In genomic region chr1:26923711-26924110, GRCh38 we compare ENCODE assay signal across 12 cellular contexts. TPM values are rescaled to one million over a fixed set of nuclear protein-coding genes. Genes with fewer than 3 reads are reported as not detected.
DNase-seq lines count a peak whose midpoint lies in the region; ATAC-seq and TF ChIP-seq lines count a peak whose summit lies in the region.
"Had no signal": no experiment of that assay in that cellular context is flagged by ENCODE, and none has a peak within 500 bp of the region (broad histone marks: within the 10 kb centered on the region; RNA-seq: fewer than 3 reads in every experiment).

No MANE protein-coding gene starts in this region.

- H3K36me3 ChIP-seq in MG63: peaks cover 62% of the 10 kb centered on the region

- CTCF ChIA-PET in activated CD8-positive, alpha-beta T cell treated with anti-CD3 and anti-CD28 coated beads for 36 hours (lab: Charles Lee): interaction anchor here (1.2 kb wide), 1 partner anchor 73 kb away, joined by 3 read pairs; no protein-coding TSS in a partner anchor
- CTCF ChIA-PET in activated CD8-positive, alpha-beta T cell treated with anti-CD3 and anti-CD28 coated beads, Interleukin-2, amount 10 ng/mL, durations not matched to agents 7 days and 5 days (lab: Charles Lee): interaction anchor here (0.6 to 1.3 kb wide), 2 partner anchors 78 to 122 kb away, joined by 3 read pairs; no protein-coding TSS in a partner anchor

- no peaks in the 10 kb centered on the region for H3K27me3 ChIP-seq in MG63

- TF ChIP-seq CTCF in activated CD8-positive, alpha-beta T cell treated with anti-CD3 and anti-CD28 coated beads for 36 hours (IDR thresholded peaks at IDR 0.05): no peak
- TF ChIP-seq CTCF in brain (conservative IDR thresholded peaks at IDR 0.05): no peak
- no peak for TF ChIP-seq CTCF in progenitor cell of endocrine pancreas (IDR thresholded peaks at IDR 0.05; ENCODE audit: unreplicated experiment)
- no peak for TF ChIP-seq CTCF in GM10266 (IDR thresholded peaks at IDR 0.05; ENCODE audit: control insufficient read depth, insufficient read depth, low read depth, missing control alignments)

- H3K9me3 ChIP-seq in MG63: no peaks in the 10 kb centered on the region
- H3K9me3 ChIP-seq: psoas muscle had no signal

- POLR2A ChIA-PET in activated CD8-positive, alpha-beta T cell treated with anti-CD3 and anti-CD28 coated beads for 36 hours (lab: Charles Lee): interaction anchor here (1.3 kb wide), 1 partner anchor 28 kb away, joined by 3 read pairs; no protein-coding TSS in a partner anchor
- POLR2A ChIA-PET in activated CD8-positive, alpha-beta T cell treated with anti-CD3 and anti-CD28 coated beads, Interleukin-2, amount 10 ng/mL, durations not matched to agents 7 days and 5 days (lab: Charles Lee): interaction anchor here (1.6 kb wide), 1 partner anchor 24 kb away, joined by 4 read pairs; no protein-coding TSS in a partner anchor

- no peaks in the 10 kb centered on the region for H3K9me3 Mint-ChIP-seq in activated CD8-positive, alpha-beta T cell treated with anti-CD3 and anti-CD28 coated beads for 36 hours
- no peaks in the 10 kb centered on the region for H3K9me3 Mint-ChIP-seq in activated CD8-positive, alpha-beta T cell treated with anti-CD3 and anti-CD28 coated beads, Interleukin-2, amount 10 ng/mL, durations not matched to agents 7 days and 5 days (ENCODE audit: insufficient read depth)
- H3K9me3 Mint-ChIP-seq in brain (no peaks in the 10 kb centered on the region), progenitor cell of endocrine pancreas (ENCODE audit: low read depth) (no peaks in the 10 kb centered on the region)

- peak overlapping the region; percentile 93 for H3K4me3 Mint-ChIP-seq in activated CD8-positive, alpha-beta T cell treated with anti-CD3 and anti-CD28 coated beads for 36 hours
- H3K4me3 Mint-ChIP-seq in activated CD8-positive, alpha-beta T cell treated with anti-CD3 and anti-CD28 coated beads, Interleukin-2, amount 10 ng/mL, durations not matched to agents 7 days and 5 days: no peak overlapping the region
- H3K4me3 Mint-ChIP-seq in brain (peak overlapping the region in 4 of 5 experiments; percentile 89 to 99 (median 96)), progenitor cell of endocrine pancreas (ENCODE audit: low read depth) (peak overlapping the region; percentile 93)

- H3K27ac Mint-ChIP-seq in activated CD8-positive, alpha-beta T cell treated with anti-CD3 and anti-CD28 coated beads for 36 hours: peak overlapping the region; percentile 98
- H3K27ac Mint-ChIP-seq in activated CD8-positive, alpha-beta T cell treated with anti-CD3 and anti-CD28 coated beads, Interleukin-2, amount 10 ng/mL, durations not matched to agents 7 days and 5 days: no peak overlapping the region
- H3K27ac Mint-ChIP-seq in brain (peak overlapping the region in 1 of 5 experiments; percentile 97), progenitor cell of endocrine pancreas (no peak overlapping the region)

- ATAC-seq in activated CD8-positive, alpha-beta T cell treated with anti-CD3 and anti-CD28 coated beads for 36 hours: no peak
- no peak for ATAC-seq in activated CD8-positive, alpha-beta T cell treated with anti-CD3 and anti-CD28 coated beads, Interleukin-2, amount 10 ng/mL, durations not matched to agents 7 days and 5 days
- no peak for ATAC-seq in HG03280 (IDR thresholded peaks at IDR 0.05; ENCODE audit: unreplicated experiment)
- ATAC-seq: left lobe of liver, psoas muscle had no signal

- peaks cover 46% of the 10 kb centered on the region for H3K36me3 Mint-ChIP-seq in activated CD8-positive, alpha-beta T cell treated with anti-CD3 and anti-CD28 coated beads for 36 hours (ENCODE audit: low read depth)
- peaks cover 47% of the 10 kb centered on the region for H3K36me3 Mint-ChIP-seq in activated CD8-positive, alpha-beta T cell treated with anti-CD3 and anti-CD28 coated beads, Interleukin-2, amount 10 ng/mL, durations not matched to agents 7 days and 5 days (ENCODE audit: low read depth)
- peaks cover 53% of the 10 kb centered on the region for H3K36me3 Mint-ChIP-seq in brain
- H3K36me3 Mint-ChIP-seq in progenitor cell of endocrine pancreas (ENCODE audit: insufficient read depth): peaks cover 12% of the 10 kb centered on the region

- H3K27me3 Mint-ChIP-seq in activated CD8-positive, alpha-beta T cell treated with anti-CD3 and anti-CD28 coated beads for 36 hours: no peaks in the 10 kb centered on the region
- no peaks in the 10 kb centered on the region for H3K27me3 Mint-ChIP-seq in activated CD8-positive, alpha-beta T cell treated with anti-CD3 and anti-CD28 coated beads, Interleukin-2, amount 10 ng/mL, durations not matched to agents 7 days and 5 days (ENCODE audit: low read depth)
- H3K27me3 Mint-ChIP-seq in brain (peaks cover 10% of the 10 kb centered on the region), progenitor cell of endocrine pancreas (no peaks in the 10 kb centered on the region)

- intact Hi-C loops in activated CD8-positive, alpha-beta T cell treated with anti-CD3 and anti-CD28 coated beads for 36 hours (cut with micrococcal nuclease): no loop called here

- H3K4me1 Mint-ChIP-seq in activated CD8-positive, alpha-beta T cell treated with anti-CD3 and anti-CD28 coated beads for 36 hours (ENCODE audit: low read depth): peaks cover 44% of the 10 kb centered on the region
- H3K4me1 Mint-ChIP-seq in activated CD8-positive, alpha-beta T cell treated with anti-CD3 and anti-CD28 coated beads, Interleukin-2, amount 10 ng/mL, durations not matched to agents 7 days and 5 days (ENCODE audit: low read depth): peaks cover 41% of the 10 kb centered on the region
- H3K4me1 Mint-ChIP-seq in brain: peaks cover 33% of the 10 kb centered on the region
- H3K4me1 Mint-ChIP-seq in progenitor cell of endocrine pancreas (ENCODE audit: low read depth): peaks cover 23% of the 10 kb centered on the region

- peak; percentile 18 for DNase-seq in activated CD8-positive, alpha-beta T cell treated with anti-CD3 and anti-CD28 coated beads for 36 hours
- DNase-seq in activated CD8-positive, alpha-beta T cell treated with anti-CD3 and anti-CD28 coated beads, Interleukin-2, amount 10 ng/mL, durations not matched to agents 7 days and 5 days: no peak
- DNase-seq in MG63 (peak; percentile 26), progenitor cell of endocrine pancreas (ENCODE audit: low spot score, unreplicated experiment) (no peak), T-helper 9 cell (no peak), GM10266 (ENCODE audit: extremely low spot score) (no peak)
- DNase-seq: GF-D8, psoas muscle had no signal

- no peak overlapping the region for H3K4me3 ChIP-seq in MG63

RNA-seq across cellular contexts. Expression of gene NUDC, which starts 2.2 kb away (rescaled TPM):
- total RNA-seq in activated CD8-positive, alpha-beta T cell treated with anti-CD3 and anti-CD28 coated beads for 36 hours: 100 to 1,000 TPM in 1 of 2 experiments, 10 to 100 TPM in 1; 97.0 to 103 TPM
- total RNA-seq in activated CD8-positive, alpha-beta T cell treated with anti-CD3 and anti-CD28 coated beads, Interleukin-2, amount 10 ng/mL, durations not matched to agents 7 days and 5 days: 10 to 100 TPM; 85.1 to 91.2 TPM
- 19.1 and 33.9 TPM in 2 replicates for total RNA-seq in MG63 (2014; rRNA removed; shearing (Covaris generic); ENCODE audit: low replicate concordance)
- polyA plus RNA-seq in brain (ENCODE audit: insufficient read depth, low read depth, low replicate concordance): 280 TPM
- 93.5 and 101 TPM in 2 replicates for total RNA-seq in progenitor cell of endocrine pancreas

RNA-seq across cellular contexts. Expression of gene NR0B2, which starts 9.9 kb away (rescaled TPM):
- total RNA-seq in activated CD8-positive, alpha-beta T cell treated with anti-CD3 and anti-CD28 coated beads for 36 hours: not detected
- not detected for total RNA-seq in activated CD8-positive, alpha-beta T cell treated with anti-CD3 and anti-CD28 coated beads, Interleukin-2, amount 10 ng/mL, durations not matched to agents 7 days and 5 days
- total RNA-seq in MG63 (2014; rRNA removed; shearing (Covaris generic); ENCODE audit: low replicate concordance): not detected in 2 replicates
- polyA plus RNA-seq in brain (ENCODE audit: insufficient read depth, low read depth, low replicate concordance): 28.6 TPM
- total RNA-seq in progenitor cell of endocrine pancreas: 10.3 and 11.9 TPM in 2 replicates
- total RNA-seq: urinary bladder had no signal
- polyA plus RNA-seq: urinary bladder had no signal

RNA-seq across cellular contexts. Expression of gene GPATCH3, which starts 23.4 kb away (rescaled TPM):
- total RNA-seq in activated CD8-positive, alpha-beta T cell treated with anti-CD3 and anti-CD28 coated beads for 36 hours: 1 to 10 TPM; 8.7 to 9.6 TPM
- total RNA-seq in activated CD8-positive, alpha-beta T cell treated with anti-CD3 and anti-CD28 coated beads, Interleukin-2, amount 10 ng/mL, durations not matched to agents 7 days and 5 days: 10 to 100 TPM; 14.9 to 16.4 TPM
- 12.2 and 15.6 TPM in 2 replicates for total RNA-seq in MG63 (2014; rRNA removed; shearing (Covaris generic); ENCODE audit: low replicate concordance)
- 11.4 TPM for polyA plus RNA-seq in brain (ENCODE audit: insufficient read depth, low read depth, low replicate concordance)
- 21.2 and 23.9 TPM in 2 replicates for total RNA-seq in progenitor cell of endocrine pancreas

RNA-seq across cellular contexts. Expression of gene GPN2, which starts 33.6 kb away (rescaled TPM):
- 10 to 100 TPM; 45.9 to 47.9 TPM for total RNA-seq in activated CD8-positive, alpha-beta T cell treated with anti-CD3 and anti-CD28 coated beads for 36 hours
- 10 to 100 TPM; 28.9 to 32.8 TPM for total RNA-seq in activated CD8-positive, alpha-beta T cell treated with anti-CD3 and anti-CD28 coated beads, Interleukin-2, amount 10 ng/mL, durations not matched to agents 7 days and 5 days
- total RNA-seq in MG63 (2014; rRNA removed; shearing (Covaris generic); ENCODE audit: low replicate concordance): 10.0 and 13.0 TPM in 2 replicates
- 25.8 TPM for polyA plus RNA-seq in brain (ENCODE audit: insufficient read depth, low read depth, low replicate concordance)
- total RNA-seq in progenitor cell of endocrine pancreas: 36.5 and 37.4 TPM in 2 replicates

RNA-seq across cellular contexts. Expression of gene KDF1, which starts 36.6 kb away (rescaled TPM):
- total RNA-seq in activated CD8-positive, alpha-beta T cell treated with anti-CD3 and anti-CD28 coated beads for 36 hours: under 1 TPM; 0.18 to 0.27 TPM
- not detected for total RNA-seq in activated CD8-positive, alpha-beta T cell treated with anti-CD3 and anti-CD28 coated beads, Interleukin-2, amount 10 ng/mL, durations not matched to agents 7 days and 5 days
- total RNA-seq in MG63 (2014; rRNA removed; shearing (Covaris generic); ENCODE audit: low replicate concordance): not detected in 2 replicates
- 17.2 TPM for polyA plus RNA-seq in brain (ENCODE audit: insufficient read depth, low read depth, low replicate concordance)
- 22.2 and 26.1 TPM in 2 replicates for total RNA-seq in progenitor cell of endocrine pancreas
- total RNA-seq: psoas muscle had no signal

Comparison
In these comparisons a context has a peak if more than half of its experiments do, and no peak if none do; other contexts are left out.
1. DNase-seq: peak in activated CD8-positive, alpha-beta T cell treated with anti-CD3 and anti-CD28 coated beads for 36 hours (single experiment) and MG63 (single experiment); none in activated CD8-positive, alpha-beta T cell treated with anti-CD3 and anti-CD28 coated beads, Interleukin-2, amount 10 ng/mL, durations not matched to agents 7 days and 5 days (single experiment), progenitor cell of endocrine pancreas (single experiment), T-helper 9 cell (single experiment) and GM10266 (single experiment).
2. RNA of gene NR0B2, which starts 9.9 kb away (total RNA-seq): 10.3 to 11.9 TPM in progenitor cell of endocrine pancreas; not detected in activated CD8-positive, alpha-beta T cell treated with anti-CD3 and anti-CD28 coated beads, Interleukin-2, amount 10 ng/mL, durations not matched to agents 7 days and 5 days, not detected in activated CD8-positive, alpha-beta T cell treated with anti-CD3 and anti-CD28 coated beads for 36 hours and not detected in MG63; every median in the first group is over 10 times any median in the second.